ENCODE assay signal across 22 cellular contexts in genomic region chr4:93237526-93237925, GRCh38.
DNase-seq lines count a peak whose midpoint lies in the region; ATAC-seq and TF ChIP-seq lines count a peak whose summit lies in the region.
"Had no signal": no experiment of that assay in that cellular context is flagged by ENCODE, and none has a peak within 500 bp of the region (broad histone marks: within the 10 kb centered on the region; RNA-seq: fewer than 3 reads in every experiment).

No MANE protein-coding gene starts in this region.

- no peak overlapping the region for H3K4me3 Mint-ChIP-seq in progenitor cell of endocrine pancreas (ENCODE audit: low read depth)
- H3K4me3 Mint-ChIP-seq: B cell; CD8-positive, alpha-beta T cell had no signal

- no peaks in the 10 kb centered on the region for H3K9me3 Mint-ChIP-seq in progenitor cell of endocrine pancreas (ENCODE audit: low read depth)
- H3K9me3 Mint-ChIP-seq: CD8-positive, alpha-beta T cell had no signal

- in situ Hi-C loops in G401 (cut with HindIII; ENCODE audit: low sequenced_read_pairs) = no loop called here

- no peaks in the 10 kb centered on the region for H3K27me3 Mint-ChIP-seq in progenitor cell of endocrine pancreas
- H3K27me3 Mint-ChIP-seq: B cell had no signal

- ATAC-seq in foreskin keratinocyte = no peak
- ATAC-seq: CD8-positive, alpha-beta T cell; HCT116 had no signal

- peak; percentile 4 for TF ChIP-seq CTCF in foreskin keratinocyte (conservative IDR thresholded peaks at IDR 0.05)
- no peak for TF ChIP-seq CTCF in progenitor cell of endocrine pancreas (IDR thresholded peaks at IDR 0.05; ENCODE audit: unreplicated experiment)

- DNase-seq in G401 (ENCODE audit: low spot score) = peak; percentile 90
- DNase-seq in NCI-H1694 treated with DMSO at 0.1 percent for 48 hours (lab: John Stamatoyannopoulos, UW) = peak; percentile 74
- DNase-seq in NCI-H524 treated with DMSO at 0.1 percent for 48 hours (lab: John Stamatoyannopoulos, UW) = peak; percentile 22
- no peak for DNase-seq in foreskin keratinocyte
- no peak for DNase-seq in progenitor cell of endocrine pancreas (ENCODE audit: low spot score, unreplicated experiment)
- no peak for DNase-seq in HuH-7.5 (ENCODE audit: low spot score)
- no peak for DNase-seq in GM03348 (ENCODE audit: low spot score)
- DNase-seq in COR-L47 (lab: John Stamatoyannopoulos, UW) = no peak
- DNase-seq: CD8-positive, alpha-beta T cell; NCI-H1048; NCI-H1417; NCI-H187; NCI-H2081 treated with DMSO at 0.1 percent for 48 hours; NCI-H2227 treated with DMSO at 0.1 percent for 48 hours; NCI-H510A treated with DMSO at 0.1 percent for 48 hours; NCI-H82; Peyer's patch; SHP77 treated with DMSO at 0.1 percent for 48 hours; T-helper 1 cell had no signal

- H3K4me1 Mint-ChIP-seq in progenitor cell of endocrine pancreas (ENCODE audit: low read depth) = no peaks in the 10 kb centered on the region
- H3K4me1 Mint-ChIP-seq: B cell had no signal

- H3K27ac Mint-ChIP-seq in progenitor cell of endocrine pancreas = no peak overlapping the region
- H3K27ac Mint-ChIP-seq: B cell; CD8-positive, alpha-beta T cell had no signal

- no peaks in the 10 kb centered on the region for H3K27me3 ChIP-seq in foreskin keratinocyte
- H3K27me3 ChIP-seq: Peyer's patch had no signal

- H3K27ac ChIP-seq in foreskin keratinocyte = no peak overlapping the region
- H3K27ac ChIP-seq: C4-2B, Peyer's patch had no signal

- no peaks in the 10 kb centered on the region for H3K4me1 ChIP-seq in foreskin keratinocyte
- H3K4me1 ChIP-seq: Peyer's patch had no signal

- no peaks in the 10 kb centered on the region for H3K36me3 Mint-ChIP-seq in progenitor cell of endocrine pancreas (ENCODE audit: insufficient read depth)
- H3K36me3 Mint-ChIP-seq: CD8-positive, alpha-beta T cell had no signal

Comparison
In these comparisons a context has a peak if more than half of its experiments do, and no peak if none do; other contexts are left out.
1. DNase-seq: peak in G401 (single experiment), NCI-H1694 treated with DMSO at 0.1 percent for 48 hours (single experiment) and NCI-H524 treated with DMSO at 0.1 percent for 48 hours (single experiment); none in foreskin keratinocyte (0 of 2), progenitor cell of endocrine pancreas (single experiment), HuH-7.5 (single experiment), GM03348 (single experiment) and COR-L47 (single experiment).